10 cellular contexts compared by ENCODE assay signal in the genomic region with DNA sequence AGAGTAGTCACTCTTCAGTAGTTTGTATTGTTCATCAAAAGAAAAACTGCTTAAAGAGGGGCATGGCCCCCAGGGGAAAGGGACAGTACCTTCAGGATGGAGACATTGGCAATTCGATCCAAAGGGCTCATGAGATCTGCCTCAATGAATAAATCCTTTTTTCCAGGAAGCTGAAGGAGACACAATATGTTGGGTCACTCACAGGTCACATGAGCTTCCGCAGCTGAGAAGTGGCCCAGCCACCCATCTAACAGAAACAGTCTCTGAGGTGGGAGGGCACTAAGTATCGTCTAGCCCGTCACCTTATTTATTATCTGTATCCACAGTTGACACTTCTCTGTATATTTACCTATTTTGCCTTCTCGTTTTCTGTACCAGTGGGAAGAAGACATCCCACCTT.
"Had no signal": no experiment of that assay in that cellular context is flagged by ENCODE, and none has a peak within 500 bp of the region (broad histone marks: within the 10 kb centered on the region; RNA-seq: fewer than 3 reads in every experiment).

No MANE protein-coding gene starts in this region.

- H3K4me3 Mint-ChIP-seq: activated CD4-positive, alpha-beta memory T cell treated with anti-CD3 and anti-CD28 coated beads, Interleukin-2, amount 10 ng/mL, durations not matched to agents 7 days and 5 days had no signal

- ATAC-seq: esophagus mucosa, sciatic nerve had no signal

- H3K27me3 Mint-ChIP-seq: activated CD4-positive, alpha-beta memory T cell treated with anti-CD3 and anti-CD28 coated beads, Interleukin-2, amount 10 ng/mL, durations not matched to agents 7 days and 5 days had no signal

- H3K27ac Mint-ChIP-seq: activated CD4-positive, alpha-beta memory T cell treated with anti-CD3 and anti-CD28 coated beads, Interleukin-2, amount 10 ng/mL, durations not matched to agents 7 days and 5 days; nephron had no signal

- H3K4me3 ChIP-seq: left ventricle myocardium inferior, thoracic aorta had no signal

- DNase-seq: activated CD4-positive, alpha-beta memory T cell treated with anti-CD3 and anti-CD28 coated beads, Interleukin-2, amount 10 ng/mL, durations not matched to agents 7 days and 5 days; activated CD4-positive, CD25-positive, alpha-beta regulatory T cell treated with anti-CD3 and anti-CD28 coated beads, Interleukin-2, amount 50 U/mL, for 72 hours; activated gamma-delta T cell; activated T-cell treated with anti-CD3 and anti-CD28 coated beads, Interleukin-2, amount 50 U/mL, for 48 hours; left ventricle myocardium inferior; T1000 had no signal

- H3K9me3 ChIP-seq: left ventricle myocardium inferior, thoracic aorta had no signal

- H3K9me3 Mint-ChIP-seq: activated CD4-positive, alpha-beta memory T cell treated with anti-CD3 and anti-CD28 coated beads, Interleukin-2, amount 10 ng/mL, durations not matched to agents 7 days and 5 days; nephron had no signal

- H3K27ac ChIP-seq: left ventricle myocardium inferior, thoracic aorta had no signal
